In the genomic region with DNA sequence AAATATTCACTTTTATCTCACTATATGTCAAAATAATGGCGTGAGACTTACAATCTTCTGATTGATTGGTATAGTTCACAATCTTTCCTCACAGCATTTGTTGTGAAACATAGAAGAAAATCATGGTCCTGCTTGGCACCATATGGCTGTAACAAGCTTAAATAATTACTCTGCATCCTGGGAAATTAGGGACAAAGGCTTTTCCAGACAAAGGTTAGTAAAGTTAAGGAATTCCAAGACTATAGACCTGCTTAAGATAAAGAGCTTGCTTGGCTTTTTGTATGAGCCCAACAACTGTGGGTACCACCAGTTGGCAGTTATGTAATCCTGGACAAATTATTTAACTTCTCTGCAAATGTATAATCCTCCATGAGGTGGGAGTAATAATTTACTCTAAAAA, we compare ENCODE assay signal across 37 cellular contexts. TPM values are rescaled to one million over a fixed set of nuclear protein-coding genes. Genes with fewer than 3 reads are reported as not detected.
"Had no signal": no experiment of that assay in that cellular context is flagged by ENCODE, and none has a peak within 500 bp of the region (broad histone marks: within the 10 kb centered on the region; RNA-seq: fewer than 3 reads in every experiment).

No MANE protein-coding gene starts in this region.

- H3K4me1 ChIP-seq: Peyer's patch had no signal

- H3K4me3 ChIP-seq: Peyer's patch had no signal

- H3K4me1 Mint-ChIP-seq: activated B cell treated with CpG ODN at 0.5 μM for 24 hours; activated naive CD8-positive, alpha-beta T cell treated with anti-CD3 and anti-CD28 coated beads, Interleukin-2, amount 50 U/mL, for 24 hours; brain had no signal

- H3K9ac ChIP-seq: KMS-11 had no signal

- H3K36me3 Mint-ChIP-seq: activated CD4-positive, alpha-beta memory T cell treated with anti-CD3 and anti-CD28 coated beads for 36 hours; activated naive CD4-positive, alpha-beta T cell treated with anti-CD3 and anti-CD28 coated beads, Interleukin-2, amount 10 ng/mL, durations not matched to agents 7 days and 5 days; activated naive CD8-positive, alpha-beta T cell; T-cell had no signal

- H3K27ac ChIP-seq: KMS-11, RWPE1, VCaP had no signal

- ATAC-seq: activated naive CD8-positive, alpha-beta T cell treated with anti-CD3 and anti-CD28 coated beads, Interleukin-2, amount 50 U/mL, for 24 hours; activated T-cell treated with anti-CD3 and anti-CD28 coated beads, Interleukin-2, amount 50 U/mL, for 4 hours; PC-3; Right ventricle myocardium inferior; SK-N-SH treated with all-trans-retinoic acid at 6 μM for 48 hours; T-cell had no signal

- H3K27me3 ChIP-seq: Peyer's patch had no signal

- DNase-seq: activated B cell treated with CpG ODN at 0.5 μM for 24 hours; activated CD4-positive, alpha-beta memory T cell treated with anti-CD3 and anti-CD28 coated beads for 36 hours; activated CD4-positive, alpha-beta T cell treated with anti-CD3 and anti-CD28 coated beads for 4 hours; activated CD4-positive, alpha-beta T cell treated with anti-CD3 and anti-CD28 coated beads, Interleukin-2, amount 50 U/mL, for 1 hour; activated CD4-positive, CD25-positive, alpha-beta regulatory T cell treated with anti-CD3 and anti-CD28 coated beads, Interleukin-2, amount 50 U/mL, for 72 hours; activated CD8-positive, alpha-beta memory T cell treated with anti-CD3 and anti-CD28 coated beads, Interleukin-2, amount 50 U/mL, for 4 hours; activated effector memory CD4-positive, alpha-beta T cell treated with Interleukin-2 at 50 U/mL for 16 hours; activated naive CD4-positive, alpha-beta T cell treated with anti-CD3 and anti-CD28 coated beads, Interleukin-2, amount 10 ng/mL, durations not matched to agents 7 days and 5 days; activated naive CD8-positive, alpha-beta T cell treated with anti-CD3 and anti-CD28 coated beads, Interleukin-2, amount 50 U/mL, for 24 hours; activated T-cell treated with anti-CD3 and anti-CD28 coated beads for 4 hours; activated T-cell treated with anti-CD3 and anti-CD28 coated beads, Interleukin-2, amount 50 U/mL, for 4 hours; anterior cingulate cortex; central memory CD4-positive, alpha-beta T cell; MM.1S; MV-4-11; NCI-H1092; NCI-H1436 treated with DMSO at 0.1 percent for 48 hours; NCI-H1694 treated with DMSO at 0.1 percent for 48 hours; NCI-H2029; NCI-H2171; NCI-H2227 treated with DMSO at 0.1 percent for 48 hours; NCI-H446 treated with DMSO at 0.1 percent for 48 hours; NCI-H69; NK-92 treated with Interleukin-12 subunit alpha and Interleukin-12 subunit beta, amount 100 ng/mL, for 24 hours; PC-3; Peyer's patch; SIG-M5; T-cell; T-helper 2 cell; T-helper 9 cell had no signal

- H3K27me3 Mint-ChIP-seq: activated B cell treated with CpG ODN at 0.5 μM for 24 hours; activated CD4-positive, alpha-beta memory T cell treated with anti-CD3 and anti-CD28 coated beads for 36 hours; activated naive CD4-positive, alpha-beta T cell treated with anti-CD3 and anti-CD28 coated beads, Interleukin-2, amount 10 ng/mL, durations not matched to agents 7 days and 5 days; activated naive CD8-positive, alpha-beta T cell; activated naive CD8-positive, alpha-beta T cell treated with anti-CD3 and anti-CD28 coated beads, Interleukin-2, amount 50 U/mL, for 24 hours; brain; T-cell had no signal

- H3K4me3 Mint-ChIP-seq: activated B cell treated with CpG ODN at 0.5 μM for 24 hours; activated CD4-positive, alpha-beta memory T cell treated with anti-CD3 and anti-CD28 coated beads for 36 hours; activated naive CD4-positive, alpha-beta T cell treated with anti-CD3 and anti-CD28 coated beads, Interleukin-2, amount 10 ng/mL, durations not matched to agents 7 days and 5 days; activated naive CD8-positive, alpha-beta T cell; activated naive CD8-positive, alpha-beta T cell treated with anti-CD3 and anti-CD28 coated beads, Interleukin-2, amount 50 U/mL, for 24 hours; activated T-cell treated with anti-CD3 and anti-CD28 coated beads, Interleukin-2, amount 50 U/mL, for 4 hours; T-cell had no signal

- H3K9me3 ChIP-seq: Peyer's patch had no signal

- H3K4me2 ChIP-seq: KMS-11 had no signal

- H3K36me3 ChIP-seq: Peyer's patch had no signal

- H3K27ac Mint-ChIP-seq: activated B cell treated with CpG ODN at 0.5 μM for 24 hours; activated CD4-positive, alpha-beta memory T cell treated with anti-CD3 and anti-CD28 coated beads for 36 hours; activated naive CD4-positive, alpha-beta T cell treated with anti-CD3 and anti-CD28 coated beads, Interleukin-2, amount 10 ng/mL, durations not matched to agents 7 days and 5 days; activated naive CD8-positive, alpha-beta T cell; activated naive CD8-positive, alpha-beta T cell treated with anti-CD3 and anti-CD28 coated beads, Interleukin-2, amount 50 U/mL, for 24 hours; T-cell had no signal

RNA-seq across cellular contexts. Expression of a gene that starts 3.4 kb away (rescaled TPM):
- total RNA-seq: activated B cell treated with CpG ODN at 0.5 μM for 24 hours had no signal
